15 cellular contexts compared by ENCODE assay signal in the genomic region with DNA sequence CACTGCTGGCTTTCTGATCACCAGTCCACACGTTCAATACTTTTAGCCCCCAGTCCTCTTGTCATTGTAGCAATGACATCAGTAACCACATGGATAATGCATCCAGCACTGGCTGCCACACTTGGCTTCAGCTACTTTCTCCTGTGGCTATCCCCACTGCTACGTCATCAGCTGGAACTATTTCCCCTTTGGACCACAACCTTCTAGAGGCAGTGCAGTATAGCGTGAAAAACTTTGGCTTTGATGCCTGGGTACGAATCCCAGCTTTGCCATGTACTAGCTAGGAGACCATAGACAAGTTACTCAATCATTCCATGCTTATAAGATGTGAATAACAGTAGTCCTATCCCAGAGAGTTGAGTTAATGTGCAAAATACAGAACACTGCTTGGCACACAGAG.
"Had no signal": no experiment of that assay in that cellular context is flagged by ENCODE, and none has a peak within 500 bp of the region (broad histone marks: within the 10 kb centered on the region; RNA-seq: fewer than 3 reads in every experiment).

No MANE protein-coding gene starts in this region.

- H3K4me3 ChIP-seq: colonic mucosa, gastroesophageal sphincter, mucosa of descending colon, sigmoid colon, stomach had no signal

- H3K27ac ChIP-seq: colonic mucosa, gastroesophageal sphincter, neutrophil, sigmoid colon, stomach had no signal

- H3K27ac Mint-ChIP-seq: endodermal cell; naive thymus-derived CD8-positive, alpha-beta T cell had no signal

- H3K36me3 ChIP-seq: colonic mucosa, gastroesophageal sphincter, neutrophil, sigmoid colon, stomach had no signal

- H3K4me1 Mint-ChIP-seq: naive thymus-derived CD8-positive, alpha-beta T cell had no signal

- H3K36me3 Mint-ChIP-seq: naive thymus-derived CD8-positive, alpha-beta T cell had no signal

- H3K9me3 ChIP-seq: colonic mucosa, mucosa of descending colon, neutrophil, sigmoid colon, stomach had no signal

- DNase-seq: colonic mucosa; effector CD4-positive, alpha-beta T cell; endodermal cell; glutamatergic neuron; islet precursor cell; mucosa of descending colon; naive thymus-derived CD8-positive, alpha-beta T cell; posterior cingulate gyrus; sigmoid colon; stimulated activated CD4-positive, alpha-beta T cell treated with anti-CD3 and anti-CD28 coated beads, Interleukin-12 subunit alpha, Interleukin-12 subunit beta, amount 100 ng/mL, for 4 hours; stimulated activated naive CD4-positive, alpha-beta T cell; stomach had no signal

- ATAC-seq: gastroesophageal sphincter; left lobe of liver; mucosa of descending colon; naive thymus-derived CD8-positive, alpha-beta T cell had no signal

- H3K4me1 ChIP-seq: colonic mucosa, gastroesophageal sphincter, sigmoid colon, stomach had no signal

- H3K4me3 Mint-ChIP-seq: endodermal cell; naive thymus-derived CD8-positive, alpha-beta T cell had no signal

- H3K27me3 ChIP-seq: colonic mucosa, gastroesophageal sphincter, neutrophil, sigmoid colon had no signal
